In the genomic region with DNA sequence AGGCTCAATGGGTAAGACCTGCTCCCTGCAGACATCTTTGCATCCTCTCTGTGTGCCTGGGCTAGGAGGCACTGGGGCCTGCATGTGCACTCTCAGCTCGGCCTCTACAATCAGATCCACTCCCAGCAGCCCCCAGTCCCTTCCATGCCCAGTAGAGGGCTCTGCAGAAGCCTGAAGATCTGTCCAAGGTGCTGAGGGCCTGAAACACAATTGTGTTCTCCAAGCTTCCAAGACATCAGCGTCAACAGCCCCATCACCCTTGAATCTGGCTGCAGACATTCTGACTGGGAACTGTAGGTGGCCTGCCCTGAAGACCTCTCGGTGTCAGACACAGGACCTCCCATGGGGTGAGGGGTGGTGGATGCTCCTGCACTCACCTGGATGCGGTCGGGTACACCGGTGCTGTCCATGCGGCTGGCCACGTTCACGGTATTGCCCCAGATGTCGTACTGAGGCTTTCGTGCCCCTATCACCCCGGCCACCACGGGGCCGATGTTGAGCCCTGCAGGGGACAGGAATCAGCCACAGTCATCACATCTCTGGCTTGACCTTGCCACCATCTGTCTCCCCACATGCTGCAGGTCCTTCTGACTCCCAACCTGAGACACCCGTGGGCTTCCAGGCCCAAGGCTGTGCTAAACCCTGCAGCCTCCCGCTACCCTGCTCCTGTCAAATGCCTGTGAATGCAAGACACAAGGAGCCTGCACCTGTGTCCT, we compare ENCODE assay signal across 1 cellular context.
TF ChIP-seq lines count a peak whose summit lies in the region.

No MANE protein-coding gene starts in this region.

TF ChIP-seq in HepG2, 621 proteins besides CTCF, POLR2A, EP300 and RAD21 (continued from another document and continues in another):
- TF ChIP-seq, protein P1, sequence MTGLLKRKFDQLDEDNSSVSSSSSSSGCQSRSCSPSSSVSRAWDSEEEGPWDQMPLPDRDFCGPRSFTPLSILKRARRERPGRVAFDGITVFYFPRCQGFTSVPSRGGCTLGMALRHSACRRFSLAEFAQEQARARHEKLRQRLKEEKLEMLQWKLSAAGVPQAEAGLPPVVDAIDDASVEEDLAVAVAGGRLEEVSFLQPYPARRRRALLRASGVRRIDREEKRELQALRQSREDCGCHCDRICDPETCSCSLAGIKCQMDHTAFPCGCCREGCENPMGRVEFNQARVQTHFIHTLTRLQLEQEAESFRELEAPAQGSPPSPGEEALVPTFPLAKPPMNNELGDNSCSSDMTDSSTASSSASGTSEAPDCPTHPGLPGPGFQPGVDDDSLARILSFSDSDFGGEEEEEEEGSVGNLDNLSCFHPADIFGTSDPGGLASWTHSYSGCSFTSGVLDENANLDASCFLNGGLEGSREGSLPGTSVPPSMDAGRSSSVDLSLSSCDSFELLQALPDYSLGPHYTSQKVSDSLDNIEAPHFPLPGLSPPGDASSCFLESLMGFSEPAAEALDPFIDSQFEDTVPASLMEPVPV (CRISPR knock-in tag; IDR thresholded peaks at IDR 0.05), result no peak
- TF ChIP-seq ATM (IDR thresholded peaks at IDR 0.05; ENCODE audit: borderline replicate concordance), result no peak
- TF ChIP-seq ZNF569 (CRISPR knock-in tag; IDR thresholded peaks at IDR 0.05; ENCODE audit: borderline replicate concordance), result no peak
- no peak; the same call in 1 of the 2 replicates for TF ChIP-seq ZNF558 (CRISPR knock-in tag; IDR thresholded peaks at IDR 0.05; ENCODE audit: borderline replicate concordance)
- TF ChIP-seq MAFF (IDR thresholded peaks at IDR 0.05; ENCODE audit: low read depth, low read length), result no peak
- TF ChIP-seq YEATS4 (CRISPR knock-in tag; IDR thresholded peaks at IDR 0.05; ENCODE audit: borderline replicate concordance), result no peak
- TF ChIP-seq ZNF709 (CRISPR knock-in tag; IDR thresholded peaks at IDR 0.05), result no peak
- TF ChIP-seq, protein P2, sequence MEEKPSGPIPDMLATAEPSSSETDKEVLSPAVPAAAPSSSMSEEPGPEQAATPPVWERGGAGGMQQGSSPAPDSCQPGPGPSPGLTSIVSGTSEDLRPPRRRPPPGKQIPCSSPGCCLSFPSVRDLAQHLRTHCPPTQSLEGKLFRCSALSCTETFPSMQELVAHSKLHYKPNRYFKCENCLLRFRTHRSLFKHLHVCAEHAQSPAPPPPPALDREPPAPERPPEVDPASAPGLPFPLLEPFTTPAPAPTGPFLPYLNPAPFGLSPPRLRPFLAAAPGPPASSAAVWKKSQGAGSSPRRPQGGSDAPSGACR (CRISPR knock-in tag; IDR thresholded peaks at IDR 0.05), result no peak
- TF ChIP-seq, protein P3, sequence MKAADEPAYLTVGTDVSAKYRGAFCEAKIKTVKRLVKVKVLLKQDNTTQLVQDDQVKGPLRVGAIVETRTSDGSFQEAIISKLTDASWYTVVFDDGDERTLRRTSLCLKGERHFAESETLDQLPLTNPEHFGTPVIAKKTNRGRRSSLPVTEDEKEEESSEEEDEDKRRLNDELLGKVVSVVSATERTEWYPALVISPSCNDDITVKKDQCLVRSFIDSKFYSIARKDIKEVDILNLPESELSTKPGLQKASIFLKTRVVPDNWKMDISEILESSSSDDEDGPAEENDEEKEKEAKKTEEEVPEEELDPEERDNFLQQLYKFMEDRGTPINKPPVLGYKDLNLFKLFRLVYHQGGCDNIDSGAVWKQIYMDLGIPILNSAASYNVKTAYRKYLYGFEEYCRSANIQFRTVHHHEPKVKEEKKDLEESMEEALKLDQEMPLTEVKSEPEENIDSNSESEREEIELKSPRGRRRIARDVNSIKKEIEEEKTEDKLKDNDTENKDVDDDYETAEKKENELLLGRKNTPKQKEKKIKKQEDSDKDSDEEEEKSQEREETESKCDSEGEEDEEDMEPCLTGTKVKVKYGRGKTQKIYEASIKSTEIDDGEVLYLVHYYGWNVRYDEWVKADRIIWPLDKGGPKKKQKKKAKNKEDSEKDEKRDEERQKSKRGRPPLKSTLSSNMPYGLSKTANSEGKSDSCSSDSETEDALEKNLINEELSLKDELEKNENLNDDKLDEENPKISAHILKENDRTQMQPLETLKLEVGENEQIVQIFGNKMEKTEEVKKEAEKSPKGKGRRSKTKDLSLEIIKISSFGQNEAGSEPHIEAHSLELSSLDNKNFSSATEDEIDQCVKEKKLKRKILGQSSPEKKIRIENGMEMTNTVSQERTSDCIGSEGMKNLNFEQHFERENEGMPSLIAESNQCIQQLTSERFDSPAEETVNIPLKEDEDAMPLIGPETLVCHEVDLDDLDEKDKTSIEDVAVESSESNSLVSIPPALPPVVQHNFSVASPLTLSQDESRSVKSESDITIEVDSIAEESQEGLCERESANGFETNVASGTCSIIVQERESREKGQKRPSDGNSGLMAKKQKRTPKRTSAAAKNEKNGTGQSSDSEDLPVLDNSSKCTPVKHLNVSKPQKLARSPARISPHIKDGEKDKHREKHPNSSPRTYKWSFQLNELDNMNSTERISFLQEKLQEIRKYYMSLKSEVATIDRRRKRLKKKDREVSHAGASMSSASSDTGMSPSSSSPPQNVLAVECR (CRISPR knock-in tag; IDR thresholded peaks at IDR 0.05; ENCODE audit: borderline replicate concordance), result peak; percentile 42; the same call in 1 of the 2 replicates
- no peak for TF ChIP-seq CBX2 (IDR thresholded peaks at IDR 0.05; ENCODE audit: low read depth, low read length)
- TF ChIP-seq CBX2 (CRISPR knock-in tag; IDR thresholded peaks at IDR 0.05; ENCODE audit: low read depth), result no peak
- peak; percentile 91; the same call in 1 of the 2 replicates for TF ChIP-seq SRY (CRISPR knock-in tag; IDR thresholded peaks at IDR 0.05)
- TF ChIP-seq, protein P4, sequence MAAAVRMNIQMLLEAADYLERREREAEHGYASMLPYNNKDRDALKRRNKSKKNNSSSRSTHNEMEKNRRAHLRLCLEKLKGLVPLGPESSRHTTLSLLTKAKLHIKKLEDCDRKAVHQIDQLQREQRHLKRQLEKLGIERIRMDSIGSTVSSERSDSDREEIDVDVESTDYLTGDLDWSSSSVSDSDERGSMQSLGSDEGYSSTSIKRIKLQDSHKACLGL (CRISPR knock-in tag; IDR thresholded peaks at IDR 0.05), result no peak; the same call in 1 of the 2 replicates
- no peak for TF ChIP-seq BRD4 (CRISPR knock-in tag; IDR thresholded peaks at IDR 0.05)
- peak; percentile 92; the same call in 1 of the 2 replicates for TF ChIP-seq MAF1 (CRISPR knock-in tag; IDR thresholded peaks at IDR 0.05; ENCODE audit: borderline replicate concordance)
- TF ChIP-seq, protein P5, sequence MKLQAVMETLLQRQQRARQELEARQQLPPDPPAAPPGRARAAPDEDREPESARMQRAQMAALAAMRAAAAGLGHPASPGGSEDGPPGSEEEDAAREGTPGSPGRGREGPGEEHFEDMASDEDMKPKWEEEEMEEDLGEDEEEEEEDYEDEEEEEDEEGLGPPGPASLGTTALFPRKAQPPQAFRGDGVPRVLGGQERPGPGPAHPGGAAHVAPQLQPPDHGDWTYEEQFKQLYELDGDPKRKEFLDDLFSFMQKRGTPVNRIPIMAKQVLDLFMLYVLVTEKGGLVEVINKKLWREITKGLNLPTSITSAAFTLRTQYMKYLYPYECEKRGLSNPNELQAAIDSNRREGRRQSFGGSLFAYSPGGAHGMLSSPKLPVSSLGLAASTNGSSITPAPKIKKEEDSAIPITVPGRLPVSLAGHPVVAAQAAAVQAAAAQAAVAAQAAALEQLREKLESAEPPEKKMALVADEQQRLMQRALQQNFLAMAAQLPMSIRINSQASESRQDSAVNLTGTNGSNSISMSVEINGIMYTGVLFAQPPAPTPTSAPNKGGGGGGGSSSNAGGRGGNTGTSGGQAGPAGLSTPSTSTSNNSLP (IDR thresholded peaks at IDR 0.05; ENCODE audit: low read depth, low read length), result no peak
- no peak for TF ChIP-seq ZNF737 (CRISPR knock-in tag; IDR thresholded peaks at IDR 0.05; ENCODE audit: borderline replicate concordance)
- peak; percentile 85; the same call in 1 of the 2 replicates for TF ChIP-seq PRMT3 (CRISPR knock-in tag; IDR thresholded peaks at IDR 0.05; ENCODE audit: borderline replicate concordance, low read depth)
- TF ChIP-seq IRF2 (CRISPR knock-in tag; IDR thresholded peaks at IDR 0.05), result peak; percentile 90
- peak; percentile 98 for TF ChIP-seq ZSCAN9 (CRISPR knock-in tag; IDR thresholded peaks at IDR 0.05; ENCODE audit: borderline replicate concordance)
- peak; percentile 95; the same call in 1 of the 2 replicates for TF ChIP-seq ZNF230 (CRISPR knock-in tag; IDR thresholded peaks at IDR 0.05)
- peak; percentile 62; the same call in 1 of the 2 replicates for TF ChIP-seq FOXC1 (CRISPR knock-in tag; IDR thresholded peaks at IDR 0.05; ENCODE audit: borderline replicate concordance)
- no peak for TF ChIP-seq SCMH1 (CRISPR knock-in tag; IDR thresholded peaks at IDR 0.05; ENCODE audit: borderline replicate concordance)
- no peak for TF ChIP-seq ZSCAN30 (CRISPR knock-in tag; IDR thresholded peaks at IDR 0.05)
- peak; percentile 97; the same call in 1 of the 2 replicates for TF ChIP-seq EHMT2 (IDR thresholded peaks at IDR 0.05; ENCODE audit: borderline replicate concordance, low read depth, low read length)
- TF ChIP-seq, protein P6, sequence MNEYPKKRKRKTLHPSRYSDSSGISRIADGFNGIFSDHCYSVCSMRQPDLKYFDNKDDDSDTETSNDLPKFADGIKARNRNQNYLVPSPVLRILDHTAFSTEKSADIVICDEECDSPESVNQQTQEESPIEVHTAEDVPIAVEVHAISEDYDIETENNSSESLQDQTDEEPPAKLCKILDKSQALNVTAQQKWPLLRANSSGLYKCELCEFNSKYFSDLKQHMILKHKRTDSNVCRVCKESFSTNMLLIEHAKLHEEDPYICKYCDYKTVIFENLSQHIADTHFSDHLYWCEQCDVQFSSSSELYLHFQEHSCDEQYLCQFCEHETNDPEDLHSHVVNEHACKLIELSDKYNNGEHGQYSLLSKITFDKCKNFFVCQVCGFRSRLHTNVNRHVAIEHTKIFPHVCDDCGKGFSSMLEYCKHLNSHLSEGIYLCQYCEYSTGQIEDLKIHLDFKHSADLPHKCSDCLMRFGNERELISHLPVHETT (CRISPR knock-in tag; conservative IDR thresholded peaks at IDR 0.05), result peak; percentile 85; the same call in 1 of the 2 replicates
- no peak for TF ChIP-seq ZNF552 (CRISPR knock-in tag; IDR thresholded peaks at IDR 0.05; ENCODE audit: borderline replicate concordance)
- no peak for TF ChIP-seq RNF2 (conservative IDR thresholded peaks at IDR 0.05; ENCODE audit: low read depth)
- peak; percentile 93 for TF ChIP-seq ZNF607 (CRISPR knock-in tag; IDR thresholded peaks at IDR 0.05; ENCODE audit: borderline replicate concordance)
- TF ChIP-seq, protein P7, sequence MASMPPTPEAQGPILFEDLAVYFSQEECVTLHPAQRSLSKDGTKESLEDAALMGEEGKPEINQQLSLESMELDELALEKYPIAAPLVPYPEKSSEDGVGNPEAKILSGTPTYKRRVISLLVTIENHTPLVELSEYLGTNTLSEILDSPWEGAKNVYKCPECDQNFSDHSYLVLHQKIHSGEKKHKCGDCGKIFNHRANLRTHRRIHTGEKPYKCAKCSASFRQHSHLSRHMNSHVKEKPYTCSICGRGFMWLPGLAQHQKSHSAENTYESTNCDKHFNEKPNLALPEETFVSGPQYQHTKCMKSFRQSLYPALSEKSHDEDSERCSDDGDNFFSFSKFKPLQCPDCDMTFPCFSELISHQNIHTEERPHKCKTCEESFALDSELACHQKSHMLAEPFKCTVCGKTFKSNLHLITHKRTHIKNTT (CRISPR knock-in tag; IDR thresholded peaks at IDR 0.05), result no peak
- no peak for TF ChIP-seq NFYB (CRISPR knock-in tag; IDR thresholded peaks at IDR 0.05)
- TF ChIP-seq SP5 (CRISPR knock-in tag; IDR thresholded peaks at IDR 0.05; ENCODE audit: borderline replicate concordance, low read depth), result no peak
- TF ChIP-seq ZBTB20 (CRISPR knock-in tag; IDR thresholded peaks at IDR 0.05; ENCODE audit: borderline replicate concordance, low read depth), result peak; percentile 74; the same call in 1 of the 2 replicates
- TF ChIP-seq ZFP41 (CRISPR knock-in tag; IDR thresholded peaks at IDR 0.05; ENCODE audit: borderline replicate concordance), result no peak
- TF ChIP-seq KLF15 (CRISPR knock-in tag; IDR thresholded peaks at IDR 0.05; ENCODE audit: borderline replicate concordance), result peak; percentile 87; the same call in 1 of the 2 replicates
- no peak for TF ChIP-seq HHEX (CRISPR knock-in tag; IDR thresholded peaks at IDR 0.05)
- TF ChIP-seq, protein P8, sequence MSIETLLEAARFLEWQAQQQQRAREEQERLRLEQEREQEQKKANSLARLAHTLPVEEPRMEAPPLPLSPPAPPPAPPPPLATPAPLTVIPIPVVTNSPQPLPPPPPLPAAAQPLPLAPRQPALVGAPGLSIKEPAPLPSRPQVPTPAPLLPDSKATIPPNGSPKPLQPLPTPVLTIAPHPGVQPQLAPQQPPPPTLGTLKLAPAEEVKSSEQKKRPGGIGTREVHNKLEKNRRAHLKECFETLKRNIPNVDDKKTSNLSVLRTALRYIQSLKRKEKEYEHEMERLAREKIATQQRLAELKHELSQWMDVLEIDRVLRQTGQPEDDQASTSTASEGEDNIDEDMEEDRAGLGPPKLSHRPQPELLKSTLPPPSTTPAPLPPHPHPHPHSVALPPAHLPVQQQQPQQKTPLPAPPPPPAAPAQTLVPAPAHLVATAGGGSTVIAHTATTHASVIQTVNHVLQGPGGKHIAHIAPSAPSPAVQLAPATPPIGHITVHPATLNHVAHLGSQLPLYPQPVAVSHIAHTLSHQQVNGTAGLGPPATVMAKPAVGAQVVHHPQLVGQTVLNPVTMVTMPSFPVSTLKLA (IDR thresholded peaks at IDR 0.05), result no peak
- no peak for TF ChIP-seq MAFK (conservative IDR thresholded peaks at IDR 0.05 in 1 of 2, IDR thresholded peaks at IDR 0.05 in 1 of 2; ENCODE audit: low read length in 2 of 2)
- peak; percentile 100 for TF ChIP-seq MIER2 (CRISPR knock-in tag; IDR thresholded peaks at IDR 0.05)
- TF ChIP-seq ZNF790 (CRISPR knock-in tag; IDR thresholded peaks at IDR 0.05; ENCODE audit: borderline replicate concordance), result no peak
- peak; percentile 62; the same call in 1 of the 2 replicates for TF ChIP-seq RARA (CRISPR knock-in tag; IDR thresholded peaks at IDR 0.05)
- TF ChIP-seq SOX13 (IDR thresholded peaks at IDR 0.05), result no peak
- peak in 1 of 2 experiments; percentile 47; a peak in 2 of 4 replicates for TF ChIP-seq SOX13 (CRISPR knock-in tag; conservative IDR thresholded peaks at IDR 0.05 in 1 of 2, IDR thresholded peaks at IDR 0.05 in 1 of 2)
- no peak for TF ChIP-seq ZNF350 (CRISPR knock-in tag; IDR thresholded peaks at IDR 0.05; ENCODE audit: borderline replicate concordance, low read depth)
- no peak for TF ChIP-seq FLYWCH1 (CRISPR knock-in tag; IDR thresholded peaks at IDR 0.05)
- peak; percentile 25; the same call in 1 of the 2 replicates for TF ChIP-seq ZNF224 (CRISPR knock-in tag; IDR thresholded peaks at IDR 0.05)
- TF ChIP-seq ZNF20 (CRISPR knock-in tag; IDR thresholded peaks at IDR 0.05), result no peak
- TF ChIP-seq DNMT1 (CRISPR knock-in tag; IDR thresholded peaks at IDR 0.05), result no peak
- TF ChIP-seq, protein P9, sequence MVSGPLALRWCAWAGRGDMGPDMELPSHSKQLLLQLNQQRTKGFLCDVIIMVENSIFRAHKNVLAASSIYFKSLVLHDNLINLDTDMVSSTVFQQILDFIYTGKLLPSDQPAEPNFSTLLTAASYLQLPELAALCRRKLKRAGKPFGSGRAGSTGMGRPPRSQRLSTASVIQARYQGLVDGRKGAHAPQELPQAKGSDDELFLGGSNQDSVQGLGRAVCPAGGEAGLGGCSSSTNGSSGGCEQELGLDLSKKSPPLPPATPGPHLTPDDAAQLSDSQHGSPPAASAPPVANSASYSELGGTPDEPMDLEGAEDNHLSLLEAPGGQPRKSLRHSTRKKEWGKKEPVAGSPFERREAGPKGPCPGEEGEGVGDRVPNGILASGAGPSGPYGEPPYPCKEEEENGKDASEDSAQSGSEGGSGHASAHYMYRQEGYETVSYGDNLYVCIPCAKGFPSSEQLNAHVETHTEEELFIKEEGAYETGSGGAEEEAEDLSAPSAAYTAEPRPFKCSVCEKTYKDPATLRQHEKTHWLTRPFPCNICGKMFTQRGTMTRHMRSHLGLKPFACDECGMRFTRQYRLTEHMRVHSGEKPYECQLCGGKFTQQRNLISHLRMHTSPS (CRISPR knock-in tag; IDR thresholded peaks at IDR 0.05; ENCODE audit: low read depth), result no peak
- peak; percentile 92 for TF ChIP-seq ZNF124 (CRISPR knock-in tag; IDR thresholded peaks at IDR 0.05)
